7 cellular contexts compared by ENCODE assay signal in the genomic region with DNA sequence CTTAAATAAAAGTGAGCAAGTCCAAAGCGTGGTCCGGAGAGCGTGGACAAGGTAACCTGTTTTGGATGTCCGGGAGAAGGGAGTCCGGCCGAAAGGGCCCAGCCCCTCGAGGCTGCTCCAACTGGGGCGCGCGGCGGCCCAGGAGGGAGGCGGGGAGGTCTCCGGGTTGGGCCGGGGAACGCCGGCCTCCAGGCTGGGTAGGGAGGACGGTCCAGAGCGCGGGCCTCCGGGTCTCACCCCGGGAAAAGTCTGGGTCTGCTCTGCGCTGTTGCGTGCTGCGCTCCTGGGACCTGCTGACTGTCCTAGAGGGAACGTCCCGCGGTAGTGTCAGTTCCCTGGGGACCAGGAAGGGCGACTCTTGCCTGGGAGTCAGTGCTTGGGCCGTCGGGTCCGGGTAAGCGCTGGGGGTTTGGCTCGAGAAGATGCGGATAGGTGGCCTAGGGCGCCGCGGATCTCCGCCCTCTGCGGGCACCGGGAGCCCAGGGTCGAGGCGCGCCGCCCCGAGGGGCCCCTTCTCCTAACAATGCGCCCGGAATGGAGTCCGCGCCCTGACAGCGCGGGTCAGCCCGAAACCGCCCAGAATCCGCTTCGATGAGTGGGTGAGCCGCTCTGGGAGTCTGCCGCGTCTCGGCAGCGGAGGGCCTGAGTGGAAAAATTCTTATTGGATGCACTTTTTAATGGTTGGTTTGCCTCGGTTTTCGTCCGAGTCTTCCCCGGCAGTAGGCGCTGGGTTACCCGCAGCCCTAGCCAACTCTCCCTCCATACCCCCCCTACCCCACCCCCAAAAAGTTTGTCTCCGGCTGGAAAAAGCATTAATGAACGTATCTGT.
DNase-seq lines count a peak whose midpoint lies in the region; FAIRE-seq and TF ChIP-seq lines count a peak whose summit lies in the region.

No MANE protein-coding gene starts in this region.

- peak; percentile 49 for FAIRE-seq in GM19239 (lab: Jason Lieb, UNC)

- H3F3A ChIP-seq in OCI-LY1 (ENCODE audit: insufficient read depth, low read length), result no peaks in the 10 kb centered on the region

- no peaks in the 10 kb centered on the region for H3K9me2 ChIP-seq in OCI-LY1 (ENCODE audit: low read depth, low read length)

- H3K36me3 ChIP-seq in OCI-LY1 (ENCODE audit: insufficient read depth, low read length) (peaks cover 3% of the 10 kb centered on the region), brain microvascular endothelial cell (replicated peaks) (no peaks in the 10 kb centered on the region), subcutaneous abdominal adipose tissue (ENCODE audit: control insufficient read depth in 5 of 5, insufficient read depth in 5 of 5, low read length in 5 of 5) (peaks cover 0 to 3% (median 0%) of the 10 kb centered on the region in 5 donors)

- no peaks in the 10 kb centered on the region for H4K20me1 ChIP-seq in OCI-LY1 (ENCODE audit: insufficient read depth, low read length)

- no peak for TF ChIP-seq CTCF in OCI-LY1 (IDR thresholded peaks at IDR 0.05; ENCODE audit: low read length)
- no peak for TF ChIP-seq CTCF in brain microvascular endothelial cell (IDR thresholded peaks at IDR 0.05; ENCODE audit: low read depth, low read length, missing control alignments)

- H3K9me3 ChIP-seq in OCI-LY1 (ENCODE audit: low read length) (no peaks in the 10 kb centered on the region), subcutaneous abdominal adipose tissue (ENCODE audit: control insufficient read depth in 5 of 5, low read length in 5 of 5) (no peaks in the 10 kb centered on the region)

- in situ Hi-C loops in brain microvascular endothelial cell (cut with HindIII; ENCODE audit: low pct_ligation_motif_present, low sequenced_read_pairs), result loop anchor here (25.0 kb wide), 1 partner anchor 656 kb away; no protein-coding TSS in a partner anchor

- H3K79me2 ChIP-seq in OCI-LY1 (ENCODE audit: insufficient read depth, low read length), result peaks cover 35% of the 10 kb centered on the region

- H3K4me2 ChIP-seq in OCI-LY1 (ENCODE audit: low read length), result peak overlapping the region; percentile 85

- peak overlapping the region; percentile 81 for H3K27ac ChIP-seq in OCI-LY1 (ENCODE audit: low read depth, low read length, poor library complexity, severe bottlenecking)
- peak overlapping the region; percentile 96 for H3K27ac ChIP-seq in brain microvascular endothelial cell
- H3K27ac ChIP-seq in layer of hippocampus (ENCODE audit: low read depth, low read length), result peak overlapping the region; percentile 62
- H3K27ac ChIP-seq in subcutaneous abdominal adipose tissue (ENCODE audit: low read depth, low read length), result peak overlapping the region; percentile 90

- H3K4me3 ChIP-seq in OCI-LY1 (ENCODE audit: low read depth, low read length, poor library complexity, severe bottlenecking) (peak overlapping the region; percentile 98), brain microvascular endothelial cell (ENCODE audit: low read depth, low read length) (peak overlapping the region; percentile 83), subcutaneous abdominal adipose tissue (ENCODE audit: low read depth in 1 of 5, low read length in 5 of 5) (peak overlapping the region; percentile 74 to 88 (median 82))

- DNase-seq in GM19239 (ENCODE audit: insufficient read length, low spot score), result peak; percentile 54
- peak; percentile 42 for DNase-seq in brain microvascular endothelial cell
- no peak for DNase-seq in nucleus accumbens (lab: John Stamatoyannopoulos, UW)
- no peak for DNase-seq in kidney glomerular epithelial cell (lab: John Stamatoyannopoulos, UW)

- H3K4me1 ChIP-seq in OCI-LY1 (ENCODE audit: insufficient read depth, low read length, severe bottlenecking) (peaks cover 47% of the 10 kb centered on the region), subcutaneous abdominal adipose tissue (ENCODE audit: control insufficient read depth in 5 of 5, insufficient read depth in 5 of 5, low read length in 5 of 5) (peaks cover 2 to 74% (median 61%) of the 10 kb centered on the region in 5 donors)

- no peak overlapping the region for H2AFZ ChIP-seq in OCI-LY1 (ENCODE audit: low read length)

- H3K27me3 ChIP-seq in OCI-LY1 (ENCODE audit: insufficient read depth, low read length) (peaks cover 12% of the 10 kb centered on the region; the same call in 1 of the 2 replicates), brain microvascular endothelial cell (replicated peaks) (peaks cover 8% of the 10 kb centered on the region), layer of hippocampus (ENCODE audit: control insufficient read depth, insufficient read depth, low read length) (peaks cover 36% of the 10 kb centered on the region), subcutaneous abdominal adipose tissue (ENCODE audit: control insufficient read depth in 5 of 5, insufficient read depth in 4 of 5, low read length in 5 of 5) (peaks cover 0 to 28% (median 21%) of the 10 kb centered on the region in 5 donors)

- peak overlapping the region; percentile 89 for H3K9ac ChIP-seq in OCI-LY1 (ENCODE audit: low read length)
- H3K9ac ChIP-seq in subcutaneous abdominal adipose tissue (ENCODE audit: low read length in 5 of 5), result peak overlapping the region in 4 of 5 donors; percentile 53 to 94 (median 68)

Comparison
In these comparisons a context has a peak if more than half of its experiments do, and no peak if none do; other contexts are left out.
1. DNase-seq: peak in GM19239 (single experiment) and brain microvascular endothelial cell (single experiment); none in nucleus accumbens (0 of 56) and kidney glomerular epithelial cell (single experiment).
2. Peak in every context shown above with its lines, with median percentiles within 50 percentile points of each other: H3K27ac ChIP-seq and H3K4me3 ChIP-seq.